Comparison of ENCODE assay signal across 8 cellular contexts in the genomic region with DNA sequence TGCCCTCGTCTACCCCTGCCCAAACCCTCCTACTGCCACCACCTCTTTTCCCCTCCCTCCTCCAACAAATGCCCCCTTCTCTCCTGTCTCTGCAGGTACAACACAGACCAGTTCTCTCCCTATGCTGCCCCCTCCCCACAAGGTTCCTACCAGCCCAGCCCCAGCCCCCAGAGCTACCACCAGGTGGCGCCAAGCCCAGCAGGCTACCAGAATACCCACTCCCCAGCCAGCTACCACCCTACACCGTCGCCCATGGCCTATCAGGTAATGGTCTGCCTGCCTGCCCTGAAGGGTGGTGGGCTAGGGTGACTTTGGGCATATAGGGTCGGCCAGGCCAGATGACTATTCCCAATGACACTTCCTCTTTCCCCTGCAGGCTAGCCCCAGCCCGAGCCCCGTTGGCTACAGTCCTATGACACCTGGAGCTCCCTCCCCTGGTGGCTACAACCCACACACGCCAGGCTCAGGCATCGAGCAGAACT. TPM values are rescaled to one million over a fixed set of nuclear protein-coding genes. Genes with fewer than 3 reads are reported as not detected.
DNase-seq lines count a peak whose midpoint lies in the region; ATAC-seq and TF ChIP-seq lines count a peak whose summit lies in the region.

No MANE protein-coding gene starts in this region.

- no peak overlapping the region for H3K27ac ChIP-seq in lower lobe of right lung

- peak; percentile 66 for TF ChIP-seq CTCF in lower lobe of right lung (IDR thresholded peaks at IDR 0.05)

- ATAC-seq in lower lobe of right lung (peak; percentile 72 to 74), GM19455 (IDR thresholded peaks at IDR 0.05; ENCODE audit: unreplicated experiment) (no peak)

- intact Hi-C loops in lower lobe of right lung (cut with DNase I), result no loop called here

- H3K4me3 ChIP-seq in lower lobe of right lung, result no peak overlapping the region

- no peaks in the 10 kb centered on the region for H3K27me3 ChIP-seq in lower lobe of right lung (ENCODE audit: low read depth)

- H3K36me3 ChIP-seq in lower lobe of right lung, result peaks cover 78% of the 10 kb centered on the region

- no peaks in the 10 kb centered on the region for H3K4me1 ChIP-seq in lower lobe of right lung

- in situ Hi-C loops in G401 (cut with HindIII; ENCODE audit: low sequenced_read_pairs), result no loop called here

- DNase-seq in G401 (ENCODE audit: low spot score) (peak; percentile 29), NCI-H1694 treated with DMSO at 0.1 percent for 48 hours (lab: John Stamatoyannopoulos, UW) (peak; percentile 22), cerebellar cortex (ENCODE audit: low spot score) (peak; percentile 44), lower lobe of right lung (peak; percentile 72), epidermal melanocyte (ENCODE audit: insufficient read length, low spot score) (no peak)
- peak; percentile 84 for DNase-seq in activated CD4-positive, alpha-beta T cell treated with anti-CD3 and anti-CD28 coated beads for 48 hours
- peak; percentile 22 to 34 for DNase-seq in stimulated activated CD8-positive, alpha-beta memory T cell treated with anti-CD3 and anti-CD28 coated beads, Interleukin-15, amount 100 ng/mL, for 48 hours (ENCODE audit: low read depth in 2 of 2)

- no peaks in the 10 kb centered on the region for H3K9me3 ChIP-seq in lower lobe of right lung

RNA-seq across cellular contexts. Expression of a gene that starts 6.5 kb away (rescaled TPM):
- 159 and 162 TPM in 2 replicates for total RNA-seq in G401 (2014; rRNA removed; shearing (Covaris generic))
- total RNA-seq in lower lobe of right lung, result 44.0 TPM

RNA-seq across cellular contexts. Expression of a gene that starts 24.6 kb away (rescaled TPM):
- total RNA-seq in G401 (2014; rRNA removed; shearing (Covaris generic)), result 12.4 and 15.6 TPM in 2 replicates
- not detected for total RNA-seq in lower lobe of right lung

RNA-seq across cellular contexts. Expression of a gene that starts 28.8 kb away (rescaled TPM):
- 84.8 and 92.4 TPM in 2 replicates for total RNA-seq in G401 (2014; rRNA removed; shearing (Covaris generic))
- 108 TPM for total RNA-seq in lower lobe of right lung

RNA-seq across cellular contexts. Expression of a gene that starts 38.4 kb away (rescaled TPM):
- total RNA-seq in G401 (2014; rRNA removed; shearing (Covaris generic)), result 167 and 180 TPM in 2 replicates
- total RNA-seq in lower lobe of right lung, result 1,586 TPM

RNA-seq across cellular contexts. Expression of a gene that starts 40.8 kb away (rescaled TPM):
- total RNA-seq in G401 (2014; rRNA removed; shearing (Covaris generic)), result 4.1 and 27.2 TPM in 2 replicates
- total RNA-seq in lower lobe of right lung, result not detected

Comparison
In these comparisons a context has a peak if more than half of its experiments do, and no peak if none do; other contexts are left out.
1. RNA of a gene that starts 24.6 kb away (total RNA-seq): 12.4 to 15.6 TPM in G401; not detected in lower lobe of right lung (single experiment); every median in the first group is over 10 times any median in the second.